In the genomic region with DNA sequence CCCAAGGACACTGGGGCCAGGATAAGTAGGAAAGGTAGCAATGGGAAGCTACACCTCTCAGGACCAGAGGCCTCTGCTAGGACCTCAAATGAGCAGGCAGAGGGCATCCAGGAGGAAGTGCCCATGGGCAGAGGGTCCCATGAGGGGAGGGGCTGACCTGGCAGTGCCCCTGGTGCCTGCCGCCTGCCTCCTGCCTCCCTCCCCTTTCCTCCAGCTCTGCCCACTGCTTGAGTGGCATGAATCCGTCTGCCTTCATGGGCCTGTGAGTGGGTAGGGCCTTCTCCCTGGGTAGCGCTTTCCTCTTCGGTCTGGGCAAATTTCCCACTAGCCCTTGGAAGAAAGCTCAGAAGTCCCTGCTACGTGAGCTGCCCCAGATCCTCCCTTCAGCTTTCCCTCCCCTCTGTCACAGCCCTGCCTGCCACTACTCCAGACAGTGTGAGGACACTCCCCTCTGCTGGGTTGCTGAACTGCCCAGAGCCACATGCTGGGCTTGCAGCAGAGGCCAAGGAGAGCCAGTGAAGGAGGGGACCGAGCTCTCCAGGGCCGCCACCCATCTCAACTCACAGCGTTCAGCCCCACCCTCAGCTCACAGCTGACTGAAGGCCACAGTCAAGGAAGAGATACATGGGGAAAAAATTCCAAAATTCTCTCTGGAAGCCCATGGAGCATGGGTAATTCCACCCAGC, we compare ENCODE assay signal across 7 cellular contexts.
A peak's percentile ranks its signal among the peaks of the same experiment; 100 is the strongest.
DNase-seq lines count a peak whose midpoint lies in the region; ATAC-seq and TF ChIP-seq lines count a peak whose summit lies in the region.

No MANE protein-coding gene starts in this region.

- BruUV-seq in OCI-LY7 (replicated peaks; lab: Mats Ljungman, UMichigan), result no TSS peak

- H3K4me2 ChIP-seq in DND-41 (ENCODE audit: insufficient read depth, low read length) (no peak overlapping the region), OCI-LY7 (ENCODE audit: low read length) (no peak overlapping the region)

- no peaks in the 10 kb centered on the region for H3K4me1 ChIP-seq in DND-41 (ENCODE audit: insufficient read depth, low read length)
- H3K4me1 ChIP-seq in rectal smooth muscle tissue (ENCODE audit: control insufficient read depth, insufficient read depth, low read length), result peaks cover 7% of the 10 kb centered on the region
- H3K4me1 ChIP-seq in OCI-LY7 (ENCODE audit: insufficient read depth, low read length, poor library complexity, severe bottlenecking), result no peaks in the 10 kb centered on the region

- no peaks in the 10 kb centered on the region for H3K9me3 ChIP-seq in DND-41 (ENCODE audit: insufficient read depth, low read length, severe bottlenecking)
- no peaks in the 10 kb centered on the region for H3K9me3 ChIP-seq in OCI-LY7 (ENCODE audit: low read length)

- no peaks in the 10 kb centered on the region for H4K20me1 ChIP-seq in DND-41 (ENCODE audit: insufficient read depth, low read length)
- no peaks in the 10 kb centered on the region for H4K20me1 ChIP-seq in OCI-LY7 (ENCODE audit: insufficient read depth, low read length)

- ATAC-seq in DND-41 (ENCODE audit: insufficient read depth, low read depth) (no peak), left ventricle myocardium superior (peak; percentile 24), GM21529 (IDR thresholded peaks at IDR 0.05; ENCODE audit: unreplicated experiment) (no peak)

- no peak for TF ChIP-seq CTCF in DND-41 (IDR thresholded peaks at IDR 0.05; ENCODE audit: borderline replicate concordance, extremely low read depth, low read length, poor library complexity, severe bottlenecking)
- TF ChIP-seq CTCF in RWPE1 (conservative IDR thresholded peaks at IDR 0.05; ENCODE audit: low read depth), result no peak
- no peak for TF ChIP-seq CTCF in OCI-LY7 (conservative IDR thresholded peaks at IDR 0.05; ENCODE audit: low read length)

- H3K79me2 ChIP-seq in DND-41 (ENCODE audit: insufficient read depth, low read length) (no peaks in the 10 kb centered on the region), OCI-LY7 (ENCODE audit: insufficient read depth, low read depth, low read length) (no peaks in the 10 kb centered on the region)

- H2AFZ ChIP-seq in DND-41 (ENCODE audit: low read depth, low read length), result no peak overlapping the region
- no peak overlapping the region for H2AFZ ChIP-seq in OCI-LY7 (ENCODE audit: low read length)

- intact Hi-C loops in left ventricle myocardium superior (cut with micrococcal nuclease) (no loop called here), OCI-LY7 (cut with micrococcal nuclease; ENCODE audit: unreplicated experiment) (no loop called here)

- H3K27ac ChIP-seq in DND-41 (ENCODE audit: low read length) (no peak overlapping the region), RWPE1 (peak overlapping the region; percentile 18), rectal smooth muscle tissue (ENCODE audit: low read depth, low read length) (peak overlapping the region; percentile 1), OCI-LY7 (ENCODE audit: low read depth, low read length, poor library complexity, severe bottlenecking) (no peak overlapping the region)

- H3K4me3 ChIP-seq in DND-41 (ENCODE audit: low read depth in 1 of 2, low read length in 2 of 2) (no peak overlapping the region), rectal smooth muscle tissue (ENCODE audit: low read length) (no peak overlapping the region), OCI-LY7 (ENCODE audit: low read depth, low read length, poor library complexity, severe bottlenecking) (no peak overlapping the region)

- H3K36me3 ChIP-seq in DND-41 (ENCODE audit: insufficient read depth, low read length) (no peaks in the 10 kb centered on the region), rectal smooth muscle tissue (ENCODE audit: control insufficient read depth, insufficient read depth, low read length) (no peaks in the 10 kb centered on the region), OCI-LY7 (ENCODE audit: insufficient read depth, low read length) (no peaks in the 10 kb centered on the region)

- DNase-seq in DND-41, result peak; percentile 2
- no peak for DNase-seq in RWPE1 (ENCODE audit: low spot score)
- DNase-seq in left ventricle myocardium superior, result no peak
- DNase-seq in OCI-LY7 (ENCODE audit: low spot score), result no peak
- DNase-seq in NCI-H82 (lab: John Stamatoyannopoulos, UW), result no peak

- H3K27me3 ChIP-seq in DND-41 (ENCODE audit: insufficient read depth, low read length, poor library complexity) (no peaks in the 10 kb centered on the region), rectal smooth muscle tissue (ENCODE audit: control insufficient read depth, insufficient read depth, low read length) (no peaks in the 10 kb centered on the region)

- CTCF ChIA-PET in RWPE1 (lab: Yijun Ruan, JAX) (interaction anchor here (0.7 kb wide), 1 partner anchor 122 kb away, joined by 3 read pairs; no protein-coding TSS in a partner anchor), OCI-LY7 (lab: Charles Lee; ENCODE audit: unreplicated experiment) (no interaction called here)

- POLR2A ChIA-PET in RWPE1 (lab: Yijun Ruan, JAX; ENCODE audit: low non-redundant PET), result no interaction called here
- POLR2A ChIA-PET in OCI-LY7 (lab: Charles Lee), result no interaction called here

- H3K9ac ChIP-seq in DND-41 (ENCODE audit: low read depth, low read length) (no peak overlapping the region), rectal smooth muscle tissue (ENCODE audit: low read length) (no peak overlapping the region)

- H3K9me2 ChIP-seq in OCI-LY7 (ENCODE audit: insufficient read depth, low read length), result no peaks in the 10 kb centered on the region

Comparison
In these comparisons a context has a peak if more than half of its experiments do, and no peak if none do; other contexts are left out.
1. H3K27ac ChIP-seq: peak in RWPE1 (single experiment) and rectal smooth muscle tissue (single experiment); none in DND-41 (single experiment) and OCI-LY7 (single experiment).